ENCODE assay signal across 2 cellular contexts in the genomic region with DNA sequence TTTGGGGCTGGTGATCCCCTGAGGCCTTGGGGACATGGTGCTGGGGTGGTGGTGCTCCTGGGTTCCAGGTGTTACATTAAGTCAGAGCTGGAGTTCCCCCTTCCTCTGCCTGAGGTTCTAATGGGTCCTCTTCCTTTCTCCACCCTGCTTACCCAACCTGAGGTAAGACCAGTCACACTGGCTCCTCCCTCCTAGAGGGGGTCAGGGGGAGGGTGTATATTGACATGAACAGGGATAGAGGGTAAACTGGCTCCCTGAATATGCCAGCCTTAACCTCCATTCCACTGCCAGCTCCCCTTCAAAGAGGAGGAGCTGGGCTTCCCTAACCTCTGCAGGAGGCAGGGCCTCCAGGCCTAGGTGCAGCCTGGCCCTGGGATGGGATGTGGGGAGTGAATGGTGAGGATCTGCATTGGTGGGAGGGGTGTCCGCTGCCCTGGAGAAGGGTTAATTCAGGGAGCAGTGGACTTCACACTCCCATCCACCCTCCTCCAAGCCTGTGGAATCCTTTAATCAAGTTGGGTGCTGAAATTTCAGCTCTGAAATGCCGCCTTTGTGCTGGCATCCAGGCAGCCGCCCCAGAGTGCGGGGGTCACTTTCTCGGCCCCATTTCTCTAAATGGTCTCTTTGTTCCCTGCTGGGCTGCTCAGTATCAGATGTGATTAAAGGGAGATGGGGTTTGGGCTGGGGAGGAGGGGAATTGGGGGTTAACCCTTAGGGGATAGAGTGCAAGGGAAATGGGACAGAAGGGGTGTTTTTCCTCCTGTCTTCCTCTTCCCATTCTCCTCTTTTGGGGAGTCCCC.
TF ChIP-seq lines count a peak whose summit lies in the region.

No MANE protein-coding gene starts in this region.

TF ChIP-seq in K562, 482 proteins besides CTCF, POLR2A, EP300 and RAD21:
- TF ChIP-seq, protein P1, sequence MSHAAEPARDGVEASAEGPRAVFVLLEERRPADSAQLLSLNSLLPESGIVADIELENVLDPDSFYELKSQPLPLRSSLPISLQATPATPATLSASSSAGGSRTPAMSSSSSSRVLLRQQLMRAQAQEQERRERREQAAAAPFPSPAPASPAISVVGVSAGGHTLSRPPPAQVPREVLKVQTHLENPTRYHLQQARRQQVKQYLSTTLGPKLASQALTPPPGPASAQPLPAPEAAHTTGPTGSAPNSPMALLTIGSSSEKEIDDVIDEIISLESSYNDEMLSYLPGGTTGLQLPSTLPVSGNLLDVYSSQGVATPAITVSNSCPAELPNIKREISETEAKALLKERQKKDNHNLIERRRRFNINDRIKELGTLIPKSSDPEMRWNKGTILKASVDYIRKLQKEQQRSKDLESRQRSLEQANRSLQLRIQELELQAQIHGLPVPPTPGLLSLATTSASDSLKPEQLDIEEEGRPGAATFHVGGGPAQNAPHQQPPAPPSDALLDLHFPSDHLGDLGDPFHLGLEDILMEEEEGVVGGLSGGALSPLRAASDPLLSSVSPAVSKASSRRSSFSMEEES (CRISPR knock-in tag; IDR thresholded peaks at IDR 0.05): no peak
- TF ChIP-seq, protein P2, sequence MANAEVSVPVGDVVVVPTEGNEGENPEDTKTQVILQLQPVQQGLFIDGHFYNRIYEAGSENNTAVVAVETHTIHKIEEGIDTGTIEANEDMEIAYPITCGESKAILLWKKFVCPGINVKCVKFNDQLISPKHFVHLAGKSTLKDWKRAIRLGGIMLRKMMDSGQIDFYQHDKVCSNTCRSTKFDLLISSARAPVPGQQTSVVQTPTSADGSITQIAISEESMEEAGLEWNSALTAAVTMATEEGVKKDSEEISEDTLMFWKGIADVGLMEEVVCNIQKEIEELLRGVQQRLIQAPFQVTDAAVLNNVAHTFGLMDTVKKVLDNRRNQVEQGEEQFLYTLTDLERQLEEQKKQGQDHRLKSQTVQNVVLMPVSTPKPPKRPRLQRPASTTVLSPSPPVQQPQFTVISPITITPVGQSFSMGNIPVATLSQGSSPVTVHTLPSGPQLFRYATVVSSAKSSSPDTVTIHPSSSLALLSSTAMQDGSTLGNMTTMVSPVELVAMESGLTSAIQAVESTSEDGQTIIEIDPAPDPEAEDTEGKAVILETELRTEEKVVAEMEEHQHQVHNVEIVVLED (CRISPR knock-in tag; IDR thresholded peaks at IDR 0.05): no peak
- TF ChIP-seq, protein P3, sequence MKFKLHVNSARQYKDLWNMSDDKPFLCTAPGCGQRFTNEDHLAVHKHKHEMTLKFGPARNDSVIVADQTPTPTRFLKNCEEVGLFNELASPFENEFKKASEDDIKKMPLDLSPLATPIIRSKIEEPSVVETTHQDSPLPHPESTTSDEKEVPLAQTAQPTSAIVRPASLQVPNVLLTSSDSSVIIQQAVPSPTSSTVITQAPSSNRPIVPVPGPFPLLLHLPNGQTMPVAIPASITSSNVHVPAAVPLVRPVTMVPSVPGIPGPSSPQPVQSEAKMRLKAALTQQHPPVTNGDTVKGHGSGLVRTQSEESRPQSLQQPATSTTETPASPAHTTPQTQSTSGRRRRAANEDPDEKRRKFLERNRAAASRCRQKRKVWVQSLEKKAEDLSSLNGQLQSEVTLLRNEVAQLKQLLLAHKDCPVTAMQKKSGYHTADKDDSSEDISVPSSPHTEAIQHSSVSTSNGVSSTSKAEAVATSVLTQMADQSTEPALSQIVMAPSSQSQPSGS (CRISPR knock-in tag; IDR thresholded peaks at IDR 0.05): no peak
- TF ChIP-seq SUPT5H (IDR thresholded peaks at IDR 0.05): 0 out of 2 replicates have a peak, but pooled peaks have one; percentile 21
- TF ChIP-seq, protein P4, sequence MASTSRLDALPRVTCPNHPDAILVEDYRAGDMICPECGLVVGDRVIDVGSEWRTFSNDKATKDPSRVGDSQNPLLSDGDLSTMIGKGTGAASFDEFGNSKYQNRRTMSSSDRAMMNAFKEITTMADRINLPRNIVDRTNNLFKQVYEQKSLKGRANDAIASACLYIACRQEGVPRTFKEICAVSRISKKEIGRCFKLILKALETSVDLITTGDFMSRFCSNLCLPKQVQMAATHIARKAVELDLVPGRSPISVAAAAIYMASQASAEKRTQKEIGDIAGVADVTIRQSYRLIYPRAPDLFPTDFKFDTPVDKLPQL (IDR thresholded peaks at IDR 0.05; ENCODE audit: extremely low read depth, insufficient read length): no peak
- TF ChIP-seq NFXL1 (CRISPR knock-in tag; IDR thresholded peaks at IDR 0.05): no peak
- TF ChIP-seq, protein P5, sequence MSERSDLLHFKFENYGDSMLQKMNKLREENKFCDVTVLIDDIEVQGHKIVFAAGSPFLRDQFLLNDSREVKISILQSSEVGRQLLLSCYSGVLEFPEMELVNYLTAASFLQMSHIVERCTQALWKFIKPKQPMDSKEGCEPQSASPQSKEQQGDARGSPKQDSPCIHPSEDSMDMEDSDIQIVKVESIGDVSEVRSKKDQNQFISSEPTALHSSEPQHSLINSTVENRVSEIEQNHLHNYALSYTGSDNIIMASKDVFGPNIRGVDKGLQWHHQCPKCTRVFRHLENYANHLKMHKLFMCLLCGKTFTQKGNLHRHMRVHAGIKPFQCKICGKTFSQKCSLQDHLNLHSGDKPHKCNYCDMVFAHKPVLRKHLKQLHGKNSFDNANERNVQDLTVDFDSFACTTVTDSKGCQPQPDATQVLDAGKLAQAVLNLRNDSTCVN (CRISPR knock-in tag; IDR thresholded peaks at IDR 0.05): no peak
- TF ChIP-seq, protein P6, sequence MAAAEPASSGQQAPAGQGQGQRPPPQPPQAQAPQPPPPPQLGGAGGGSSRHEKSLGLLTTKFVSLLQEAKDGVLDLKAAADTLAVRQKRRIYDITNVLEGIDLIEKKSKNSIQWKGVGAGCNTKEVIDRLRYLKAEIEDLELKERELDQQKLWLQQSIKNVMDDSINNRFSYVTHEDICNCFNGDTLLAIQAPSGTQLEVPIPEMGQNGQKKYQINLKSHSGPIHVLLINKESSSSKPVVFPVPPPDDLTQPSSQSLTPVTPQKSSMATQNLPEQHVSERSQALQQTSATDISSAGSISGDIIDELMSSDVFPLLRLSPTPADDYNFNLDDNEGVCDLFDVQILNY (CRISPR knock-in tag; IDR thresholded peaks at IDR 0.05): no peak

TF ChIP-seq in SK-N-SH, 30 proteins besides CTCF, POLR2A, EP300 and RAD21:
- TF ChIP-seq RFX5 (IDR thresholded peaks at IDR 0.05; ENCODE audit: low read length): no peak
- TF ChIP-seq MEF2A (IDR thresholded peaks at IDR 0.05; ENCODE audit: borderline replicate concordance, low read depth): no peak
- no peak for TF ChIP-seq TAF1 (IDR thresholded peaks at IDR 0.05; ENCODE audit: borderline replicate concordance, low read depth, low read length)
- no peak for TF ChIP-seq NRF1 (IDR thresholded peaks at IDR 0.05; ENCODE audit: low read depth, low read length)
- no peak for TF ChIP-seq CHD2 (IDR thresholded peaks at IDR 0.05; ENCODE audit: low read length, partially characterized antibody)
- no peak for TF ChIP-seq SMC3 (IDR thresholded peaks at IDR 0.05; ENCODE audit: low read depth, low read length)
- TF ChIP-seq NFIC (IDR thresholded peaks at IDR 0.05; ENCODE audit: borderline replicate concordance): no peak
- no peak for TF ChIP-seq TEAD4 (IDR thresholded peaks at IDR 0.05; ENCODE audit: borderline replicate concordance, insufficient read depth)
- TF ChIP-seq, protein P7, sequence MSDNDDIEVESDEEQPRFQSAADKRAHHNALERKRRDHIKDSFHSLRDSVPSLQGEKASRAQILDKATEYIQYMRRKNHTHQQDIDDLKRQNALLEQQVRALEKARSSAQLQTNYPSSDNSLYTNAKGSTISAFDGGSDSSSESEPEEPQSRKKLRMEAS (IDR thresholded peaks at IDR 0.05; ENCODE audit: low read depth): no peak
- no peak for TF ChIP-seq TCF12 (IDR thresholded peaks at IDR 0.05)
- TF ChIP-seq, protein P8, sequence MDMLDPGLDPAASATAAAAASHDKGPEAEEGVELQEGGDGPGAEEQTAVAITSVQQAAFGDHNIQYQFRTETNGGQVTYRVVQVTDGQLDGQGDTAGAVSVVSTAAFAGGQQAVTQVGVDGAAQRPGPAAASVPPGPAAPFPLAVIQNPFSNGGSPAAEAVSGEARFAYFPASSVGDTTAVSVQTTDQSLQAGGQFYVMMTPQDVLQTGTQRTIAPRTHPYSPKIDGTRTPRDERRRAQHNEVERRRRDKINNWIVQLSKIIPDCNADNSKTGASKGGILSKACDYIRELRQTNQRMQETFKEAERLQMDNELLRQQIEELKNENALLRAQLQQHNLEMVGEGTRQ (IDR thresholded peaks at IDR 0.05; ENCODE audit: borderline replicate concordance, low read depth, low read length): no peak
- TF ChIP-seq, protein P9, sequence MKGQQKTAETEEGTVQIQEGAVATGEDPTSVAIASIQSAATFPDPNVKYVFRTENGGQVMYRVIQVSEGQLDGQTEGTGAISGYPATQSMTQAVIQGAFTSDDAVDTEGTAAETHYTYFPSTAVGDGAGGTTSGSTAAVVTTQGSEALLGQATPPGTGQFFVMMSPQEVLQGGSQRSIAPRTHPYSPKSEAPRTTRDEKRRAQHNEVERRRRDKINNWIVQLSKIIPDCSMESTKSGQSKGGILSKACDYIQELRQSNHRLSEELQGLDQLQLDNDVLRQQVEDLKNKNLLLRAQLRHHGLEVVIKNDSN (IDR thresholded peaks at IDR 0.05; ENCODE audit: borderline replicate concordance, low read depth): no peak
